1 cellular context compared by ENCODE assay signal in the genomic region with DNA sequence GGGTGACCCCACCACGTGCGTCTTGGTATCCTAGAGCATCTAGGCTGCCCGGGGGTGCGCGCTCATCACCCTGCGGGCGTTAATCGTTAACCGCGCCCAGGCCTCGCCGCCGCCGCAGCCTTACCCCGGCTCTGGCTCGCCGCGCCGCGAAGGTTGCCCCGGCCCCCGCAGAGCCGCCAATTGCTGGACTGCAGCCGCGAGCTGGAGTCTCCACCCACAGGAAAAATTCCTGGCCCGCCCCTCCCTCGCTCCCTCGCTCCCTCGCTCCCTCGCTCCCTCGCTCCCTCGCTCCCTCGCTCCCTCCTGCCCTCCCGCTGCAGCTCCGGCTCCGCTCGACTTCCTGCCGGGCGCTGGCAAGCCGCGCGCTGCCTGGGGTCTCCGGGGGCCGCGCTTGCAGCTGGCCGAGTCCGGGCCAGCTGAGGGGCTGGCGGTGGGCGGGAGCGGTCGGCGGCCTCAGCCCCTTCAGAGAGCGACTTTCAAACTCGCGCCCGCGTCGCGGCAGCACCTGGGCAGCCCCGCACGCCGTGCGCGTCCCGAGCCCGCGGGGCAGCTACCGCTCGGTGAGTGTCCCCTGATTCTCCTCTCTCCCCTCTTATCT.
A peak's percentile ranks its signal among the peaks of the same experiment; 100 is the strongest.
TF ChIP-seq lines count a peak whose summit lies in the region.

A gene (plus strand): TSS at position 280 of the 598 bp plus-strand sequence. CDS start 23,208 bp downstream, outside the sequence.

TF ChIP-seq in HepG2, 621 proteins besides CTCF, POLR2A, EP300 and RAD21 (continued from another document and continues in another):
- TF ChIP-seq ISL2 (CRISPR knock-in tag; IDR thresholded peaks at IDR 0.05) = peak; percentile 52; the same call in 1 of the 2 replicates
- TF ChIP-seq GLI4 (CRISPR knock-in tag; IDR thresholded peaks at IDR 0.05; ENCODE audit: borderline replicate concordance) = no peak
- peak; percentile 79 for TF ChIP-seq ZMYM4 (CRISPR knock-in tag; IDR thresholded peaks at IDR 0.05)
- 0 out of 2 replicates have a peak, but pooled peaks have one; percentile 39 for TF ChIP-seq ZNF564 (CRISPR knock-in tag; IDR thresholded peaks at IDR 0.05)
- no peak for TF ChIP-seq GPN1 (CRISPR knock-in tag; IDR thresholded peaks at IDR 0.05; ENCODE audit: borderline replicate concordance)
- TF ChIP-seq, protein P1, sequence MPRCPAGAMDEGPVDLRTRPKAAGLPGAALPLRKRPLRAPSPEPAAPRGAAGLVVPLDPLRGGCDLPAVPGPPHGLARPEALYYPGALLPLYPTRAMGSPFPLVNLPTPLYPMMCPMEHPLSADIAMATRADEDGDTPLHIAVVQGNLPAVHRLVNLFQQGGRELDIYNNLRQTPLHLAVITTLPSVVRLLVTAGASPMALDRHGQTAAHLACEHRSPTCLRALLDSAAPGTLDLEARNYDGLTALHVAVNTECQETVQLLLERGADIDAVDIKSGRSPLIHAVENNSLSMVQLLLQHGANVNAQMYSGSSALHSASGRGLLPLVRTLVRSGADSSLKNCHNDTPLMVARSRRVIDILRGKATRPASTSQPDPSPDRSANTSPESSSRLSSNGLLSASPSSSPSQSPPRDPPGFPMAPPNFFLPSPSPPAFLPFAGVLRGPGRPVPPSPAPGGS (CRISPR knock-in tag; IDR thresholded peaks at IDR 0.05) = peak; percentile 11; the same call in 1 of the 2 replicates
- TF ChIP-seq, protein P2, sequence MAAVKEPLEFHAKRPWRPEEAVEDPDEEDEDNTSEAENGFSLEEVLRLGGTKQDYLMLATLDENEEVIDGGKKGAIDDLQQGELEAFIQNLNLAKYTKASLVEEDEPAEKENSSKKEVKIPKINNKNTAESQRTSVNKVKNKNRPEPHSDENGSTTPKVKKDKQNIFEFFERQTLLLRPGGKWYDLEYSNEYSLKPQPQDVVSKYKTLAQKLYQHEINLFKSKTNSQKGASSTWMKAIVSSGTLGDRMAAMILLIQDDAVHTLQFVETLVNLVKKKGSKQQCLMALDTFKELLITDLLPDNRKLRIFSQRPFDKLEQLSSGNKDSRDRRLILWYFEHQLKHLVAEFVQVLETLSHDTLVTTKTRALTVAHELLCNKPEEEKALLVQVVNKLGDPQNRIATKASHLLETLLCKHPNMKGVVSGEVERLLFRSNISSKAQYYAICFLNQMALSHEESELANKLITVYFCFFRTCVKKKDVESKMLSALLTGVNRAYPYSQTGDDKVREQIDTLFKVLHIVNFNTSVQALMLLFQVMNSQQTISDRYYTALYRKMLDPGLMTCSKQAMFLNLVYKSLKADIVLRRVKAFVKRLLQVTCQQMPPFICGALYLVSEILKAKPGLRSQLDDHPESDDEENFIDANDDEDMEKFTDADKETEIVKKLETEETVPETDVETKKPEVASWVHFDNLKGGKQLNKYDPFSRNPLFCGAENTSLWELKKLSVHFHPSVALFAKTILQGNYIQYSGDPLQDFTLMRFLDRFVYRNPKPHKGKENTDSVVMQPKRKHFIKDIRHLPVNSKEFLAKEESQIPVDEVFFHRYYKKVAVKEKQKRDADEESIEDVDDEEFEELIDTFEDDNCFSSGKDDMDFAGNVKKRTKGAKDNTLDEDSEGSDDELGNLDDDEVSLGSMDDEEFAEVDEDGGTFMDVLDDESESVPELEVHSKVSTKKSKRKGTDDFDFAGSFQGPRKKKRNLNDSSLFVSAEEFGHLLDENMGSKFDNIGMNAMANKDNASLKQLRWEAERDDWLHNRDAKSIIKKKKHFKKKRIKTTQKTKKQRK (IDR thresholded peaks at IDR 0.05; ENCODE audit: low read length) = no peak
- no peak for TF ChIP-seq CEBPB (IDR thresholded peaks at IDR 0.05; ENCODE audit: borderline replicate concordance, low read depth, low read length)
- no peak for TF ChIP-seq ZNF652 (CRISPR knock-in tag; IDR thresholded peaks at IDR 0.05; ENCODE audit: borderline replicate concordance, low read depth)
- 0 out of 2 replicates have a peak, but pooled peaks have one; percentile 31 for TF ChIP-seq ZC3H13 (CRISPR knock-in tag; IDR thresholded peaks at IDR 0.05)
- TF ChIP-seq RBAK (CRISPR knock-in tag; IDR thresholded peaks at IDR 0.05) = no peak
- TF ChIP-seq, protein P3, sequence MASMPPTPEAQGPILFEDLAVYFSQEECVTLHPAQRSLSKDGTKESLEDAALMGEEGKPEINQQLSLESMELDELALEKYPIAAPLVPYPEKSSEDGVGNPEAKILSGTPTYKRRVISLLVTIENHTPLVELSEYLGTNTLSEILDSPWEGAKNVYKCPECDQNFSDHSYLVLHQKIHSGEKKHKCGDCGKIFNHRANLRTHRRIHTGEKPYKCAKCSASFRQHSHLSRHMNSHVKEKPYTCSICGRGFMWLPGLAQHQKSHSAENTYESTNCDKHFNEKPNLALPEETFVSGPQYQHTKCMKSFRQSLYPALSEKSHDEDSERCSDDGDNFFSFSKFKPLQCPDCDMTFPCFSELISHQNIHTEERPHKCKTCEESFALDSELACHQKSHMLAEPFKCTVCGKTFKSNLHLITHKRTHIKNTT (CRISPR knock-in tag; IDR thresholded peaks at IDR 0.05) = no peak
- no peak for TF ChIP-seq ZNF496 (CRISPR knock-in tag; IDR thresholded peaks at IDR 0.05; ENCODE audit: insufficient replicate concordance)
- TF ChIP-seq CHD4 (IDR thresholded peaks at IDR 0.05; ENCODE audit: borderline replicate concordance, low read length) = no peak
- no peak for TF ChIP-seq MYNN (CRISPR knock-in tag; IDR thresholded peaks at IDR 0.05; ENCODE audit: low read depth)
- no peak for TF ChIP-seq ZNF256 (CRISPR knock-in tag; conservative IDR thresholded peaks at IDR 0.05)
- TF ChIP-seq, protein P4, sequence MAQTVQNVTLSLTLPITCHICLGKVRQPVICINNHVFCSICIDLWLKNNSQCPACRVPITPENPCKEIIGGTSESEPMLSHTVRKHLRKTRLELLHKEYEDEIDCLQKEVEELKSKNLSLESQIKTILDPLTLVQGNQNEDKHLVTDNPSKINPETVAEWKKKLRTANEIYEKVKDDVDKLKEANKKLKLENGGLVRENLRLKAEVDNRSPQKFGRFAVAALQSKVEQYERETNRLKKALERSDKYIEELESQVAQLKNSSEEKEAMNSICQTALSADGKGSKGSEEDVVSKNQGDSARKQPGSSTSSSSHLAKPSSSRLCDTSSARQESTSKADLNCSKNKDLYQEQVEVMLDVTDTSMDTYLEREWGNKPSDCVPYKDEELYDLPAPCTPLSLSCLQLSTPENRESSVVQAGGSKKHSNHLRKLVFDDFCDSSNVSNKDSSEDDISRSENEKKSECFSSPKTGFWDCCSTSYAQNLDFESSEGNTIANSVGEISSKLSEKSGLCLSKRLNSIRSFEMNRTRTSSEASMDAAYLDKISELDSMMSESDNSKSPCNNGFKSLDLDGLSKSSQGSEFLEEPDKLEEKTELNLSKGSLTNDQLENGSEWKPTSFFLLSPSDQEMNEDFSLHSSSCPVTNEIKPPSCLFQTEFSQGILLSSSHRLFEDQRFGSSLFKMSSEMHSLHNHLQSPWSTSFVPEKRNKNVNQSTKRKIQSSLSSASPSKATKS (CRISPR knock-in tag; IDR thresholded peaks at IDR 0.05) = no peak
- no peak for TF ChIP-seq ZNF713 (CRISPR knock-in tag; IDR thresholded peaks at IDR 0.05)
- TF ChIP-seq, protein P5, sequence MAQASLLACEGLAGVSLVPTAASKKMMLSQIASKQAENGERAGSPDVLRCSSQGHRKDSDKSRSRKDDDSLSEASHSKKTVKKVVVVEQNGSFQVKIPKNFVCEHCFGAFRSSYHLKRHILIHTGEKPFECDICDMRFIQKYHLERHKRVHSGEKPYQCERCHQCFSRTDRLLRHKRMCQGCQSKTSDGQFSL (CRISPR knock-in tag; IDR thresholded peaks at IDR 0.05) = 0 out of 2 replicates have a peak, but pooled peaks have one; percentile 32
- TF ChIP-seq, protein P6, sequence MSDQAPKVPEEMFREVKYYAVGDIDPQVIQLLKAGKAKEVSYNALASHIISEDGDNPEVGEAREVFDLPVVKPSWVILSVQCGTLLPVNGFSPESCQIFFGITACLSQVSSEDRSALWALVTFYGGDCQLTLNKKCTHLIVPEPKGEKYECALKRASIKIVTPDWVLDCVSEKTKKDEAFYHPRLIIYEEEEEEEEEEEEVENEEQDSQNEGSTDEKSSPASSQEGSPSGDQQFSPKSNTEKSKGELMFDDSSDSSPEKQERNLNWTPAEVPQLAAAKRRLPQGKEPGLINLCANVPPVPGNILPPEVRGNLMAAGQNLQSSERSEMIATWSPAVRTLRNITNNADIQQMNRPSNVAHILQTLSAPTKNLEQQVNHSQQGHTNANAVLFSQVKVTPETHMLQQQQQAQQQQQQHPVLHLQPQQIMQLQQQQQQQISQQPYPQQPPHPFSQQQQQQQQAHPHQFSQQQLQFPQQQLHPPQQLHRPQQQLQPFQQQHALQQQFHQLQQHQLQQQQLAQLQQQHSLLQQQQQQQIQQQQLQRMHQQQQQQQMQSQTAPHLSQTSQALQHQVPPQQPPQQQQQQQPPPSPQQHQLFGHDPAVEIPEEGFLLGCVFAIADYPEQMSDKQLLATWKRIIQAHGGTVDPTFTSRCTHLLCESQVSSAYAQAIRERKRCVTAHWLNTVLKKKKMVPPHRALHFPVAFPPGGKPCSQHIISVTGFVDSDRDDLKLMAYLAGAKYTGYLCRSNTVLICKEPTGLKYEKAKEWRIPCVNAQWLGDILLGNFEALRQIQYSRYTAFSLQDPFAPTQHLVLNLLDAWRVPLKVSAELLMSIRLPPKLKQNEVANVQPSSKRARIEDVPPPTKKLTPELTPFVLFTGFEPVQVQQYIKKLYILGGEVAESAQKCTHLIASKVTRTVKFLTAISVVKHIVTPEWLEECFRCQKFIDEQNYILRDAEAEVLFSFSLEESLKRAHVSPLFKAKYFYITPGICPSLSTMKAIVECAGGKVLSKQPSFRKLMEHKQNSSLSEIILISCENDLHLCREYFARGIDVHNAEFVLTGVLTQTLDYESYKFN (CRISPR knock-in tag; conservative IDR thresholded peaks at IDR 0.05) = no peak; the same call in 1 of the 2 replicates
- no peak for TF ChIP-seq ARID2 (CRISPR knock-in tag; IDR thresholded peaks at IDR 0.05; ENCODE audit: borderline replicate concordance)
- TF ChIP-seq ZNF468 (CRISPR knock-in tag; IDR thresholded peaks at IDR 0.05) = no peak
- TF ChIP-seq, protein P7, sequence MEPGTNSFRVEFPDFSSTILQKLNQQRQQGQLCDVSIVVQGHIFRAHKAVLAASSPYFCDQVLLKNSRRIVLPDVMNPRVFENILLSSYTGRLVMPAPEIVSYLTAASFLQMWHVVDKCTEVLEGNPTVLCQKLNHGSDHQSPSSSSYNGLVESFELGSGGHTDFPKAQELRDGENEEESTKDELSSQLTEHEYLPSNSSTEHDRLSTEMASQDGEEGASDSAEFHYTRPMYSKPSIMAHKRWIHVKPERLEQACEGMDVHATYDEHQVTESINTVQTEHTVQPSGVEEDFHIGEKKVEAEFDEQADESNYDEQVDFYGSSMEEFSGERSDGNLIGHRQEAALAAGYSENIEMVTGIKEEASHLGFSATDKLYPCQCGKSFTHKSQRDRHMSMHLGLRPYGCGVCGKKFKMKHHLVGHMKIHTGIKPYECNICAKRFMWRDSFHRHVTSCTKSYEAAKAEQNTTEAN (CRISPR knock-in tag; conservative IDR thresholded peaks at IDR 0.05) = no peak
- peak; percentile 50; the same call in 1 of the 2 replicates for TF ChIP-seq KAT7 (CRISPR knock-in tag; IDR thresholded peaks at IDR 0.05; ENCODE audit: borderline replicate concordance)
- TF ChIP-seq MAF1 (CRISPR knock-in tag; IDR thresholded peaks at IDR 0.05; ENCODE audit: borderline replicate concordance) = 0 out of 2 replicates have a peak, but pooled peaks have one; percentile 86
- TF ChIP-seq SSRP1 (CRISPR knock-in tag; IDR thresholded peaks at IDR 0.05) = no peak
- 0 out of 2 replicates have a peak, but pooled peaks have one; percentile 59 for TF ChIP-seq ISX (CRISPR knock-in tag; conservative IDR thresholded peaks at IDR 0.05)
- no peak for TF ChIP-seq ZNF136 (CRISPR knock-in tag; IDR thresholded peaks at IDR 0.05; ENCODE audit: low read depth)
- peak; percentile 79 for TF ChIP-seq HOXA3 (CRISPR knock-in tag; IDR thresholded peaks at IDR 0.05)
- no peak for TF ChIP-seq ZBTB3 (CRISPR knock-in tag; IDR thresholded peaks at IDR 0.05; ENCODE audit: borderline replicate concordance, low read depth)
- TF ChIP-seq ADNP (CRISPR knock-in tag; IDR thresholded peaks at IDR 0.05) = no peak
- TF ChIP-seq ZEB1 (IDR thresholded peaks at IDR 0.05; ENCODE audit: insufficient replicate concordance, low read depth) = no peak
- TF ChIP-seq, protein P8, sequence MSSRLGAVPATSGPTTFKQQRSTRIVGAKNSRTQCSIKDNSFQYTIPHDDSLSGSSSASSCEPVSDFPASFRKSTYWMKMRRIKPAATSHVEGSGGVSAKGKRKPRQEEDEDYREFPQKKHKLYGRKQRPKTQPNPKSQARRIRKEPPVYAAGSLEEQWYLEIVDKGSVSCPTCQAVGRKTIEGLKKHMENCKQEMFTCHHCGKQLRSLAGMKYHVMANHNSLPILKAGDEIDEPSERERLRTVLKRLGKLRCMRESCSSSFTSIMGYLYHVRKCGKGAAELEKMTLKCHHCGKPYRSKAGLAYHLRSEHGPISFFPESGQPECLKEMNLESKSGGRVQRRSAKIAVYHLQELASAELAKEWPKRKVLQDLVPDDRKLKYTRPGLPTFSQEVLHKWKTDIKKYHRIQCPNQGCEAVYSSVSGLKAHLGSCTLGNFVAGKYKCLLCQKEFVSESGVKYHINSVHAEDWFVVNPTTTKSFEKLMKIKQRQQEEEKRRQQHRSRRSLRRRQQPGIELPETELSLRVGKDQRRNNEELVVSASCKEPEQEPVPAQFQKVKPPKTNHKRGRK (CRISPR knock-in tag; IDR thresholded peaks at IDR 0.05) = no peak
- peak; percentile 55; the same call in 1 of the 2 replicates for TF ChIP-seq ZFY (CRISPR knock-in tag; IDR thresholded peaks at IDR 0.05)
- TF ChIP-seq, protein P9, sequence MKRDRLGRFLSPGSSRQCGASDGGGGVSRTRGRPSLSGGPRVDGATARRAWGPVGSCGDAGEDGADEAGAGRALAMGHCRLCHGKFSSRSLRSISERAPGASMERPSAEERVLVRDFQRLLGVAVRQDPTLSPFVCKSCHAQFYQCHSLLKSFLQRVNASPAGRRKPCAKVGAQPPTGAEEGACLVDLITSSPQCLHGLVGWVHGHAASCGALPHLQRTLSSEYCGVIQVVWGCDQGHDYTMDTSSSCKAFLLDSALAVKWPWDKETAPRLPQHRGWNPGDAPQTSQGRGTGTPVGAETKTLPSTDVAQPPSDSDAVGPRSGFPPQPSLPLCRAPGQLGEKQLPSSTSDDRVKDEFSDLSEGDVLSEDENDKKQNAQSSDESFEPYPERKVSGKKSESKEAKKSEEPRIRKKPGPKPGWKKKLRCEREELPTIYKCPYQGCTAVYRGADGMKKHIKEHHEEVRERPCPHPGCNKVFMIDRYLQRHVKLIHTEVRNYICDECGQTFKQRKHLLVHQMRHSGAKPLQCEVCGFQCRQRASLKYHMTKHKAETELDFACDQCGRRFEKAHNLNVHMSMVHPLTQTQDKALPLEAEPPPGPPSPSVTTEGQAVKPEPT (CRISPR knock-in tag; IDR thresholded peaks at IDR 0.05; ENCODE audit: low read depth) = no peak
- TF ChIP-seq ZIK1 (CRISPR knock-in tag; IDR thresholded peaks at IDR 0.05; ENCODE audit: borderline replicate concordance, low read depth) = 0 out of 2 replicates have a peak, but pooled peaks have one; percentile 58
- TF ChIP-seq ZNF251 (CRISPR knock-in tag; IDR thresholded peaks at IDR 0.05) = 0 out of 2 replicates have a peak, but pooled peaks have one; percentile 55
- no peak for TF ChIP-seq ZNF138 (CRISPR knock-in tag; IDR thresholded peaks at IDR 0.05; ENCODE audit: low read depth)
- peak; percentile 44; the same call in 1 of the 2 replicates for TF ChIP-seq NAIF1 (CRISPR knock-in tag; IDR thresholded peaks at IDR 0.05; ENCODE audit: borderline replicate concordance)
- TF ChIP-seq CBX5 (CRISPR knock-in tag; IDR thresholded peaks at IDR 0.05; ENCODE audit: borderline replicate concordance) = peak; percentile 29; the same call in 1 of the 2 replicates
- TF ChIP-seq MTF1 (CRISPR knock-in tag; IDR thresholded peaks at IDR 0.05) = no peak
